8 cellular contexts compared by ENCODE assay signal in the genomic region with DNA sequence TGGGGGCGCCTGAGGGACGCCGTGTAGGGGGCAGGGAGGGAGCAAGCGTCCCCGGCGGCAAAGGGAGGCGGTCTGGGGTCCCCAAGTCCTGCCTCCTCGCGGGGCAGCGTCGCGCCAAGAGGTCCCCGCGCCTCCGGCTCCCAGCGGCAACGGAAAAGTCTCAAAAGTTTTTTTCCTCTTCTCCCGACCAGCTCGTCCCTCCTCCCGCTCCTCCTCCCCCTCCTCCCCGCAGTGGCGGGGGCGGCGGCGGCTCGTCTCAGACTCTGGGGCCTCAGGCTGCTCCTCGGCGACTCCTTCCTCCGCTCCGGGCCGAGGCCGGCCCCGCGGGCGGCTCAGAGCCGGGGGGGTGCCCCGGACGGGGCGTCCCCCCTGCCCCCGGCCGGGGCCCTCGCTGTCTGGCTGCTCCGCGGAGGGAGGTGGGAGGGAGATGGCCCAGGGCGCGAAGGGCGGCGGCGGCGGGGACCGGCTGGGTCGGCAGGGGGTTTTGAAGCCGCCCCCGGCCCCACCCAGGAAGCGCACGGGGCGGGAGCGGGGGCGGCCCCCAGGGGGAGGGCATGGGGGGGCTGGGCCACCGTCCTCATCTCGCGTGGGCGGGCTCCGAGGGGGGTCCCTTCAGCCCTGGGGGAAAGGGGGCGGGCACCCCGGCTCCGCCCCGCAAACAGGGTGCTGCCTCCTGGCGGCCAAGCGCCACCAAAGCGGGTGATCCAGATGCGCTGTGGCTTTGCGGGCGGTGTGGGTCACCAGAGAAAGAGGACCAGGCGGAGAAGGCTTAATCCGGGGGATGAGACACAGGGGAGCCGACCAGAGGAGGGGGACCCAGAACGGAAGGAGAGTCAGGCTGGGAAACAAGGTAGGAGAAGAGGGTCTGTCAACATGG. TPM values are rescaled to one million over a fixed set of nuclear protein-coding genes. Genes with fewer than 3 reads are reported as not detected.
DNase-seq lines count a peak whose midpoint lies in the region; ATAC-seq, FAIRE-seq and TF ChIP-seq lines count a peak whose summit lies in the region.

A gene (minus strand): TSS at position 457 of the 877 bp plus-strand sequence. CDS start 878 bp downstream, outside the sequence.

- ATAC-seq in HG03025 (IDR thresholded peaks at IDR 0.05; ENCODE audit: low FRiP score, unreplicated experiment): peak; percentile 40

- H3K27me3 ChIP-seq in H1 (replicated peaks in 1 of 4; ENCODE audit: control insufficient read depth in 3 of 4, extremely low read depth in 1 of 4, insufficient read depth in 3 of 4, low read length in 3 of 4) (peaks cover 10 to 36% (median 28%) of the 10 kb centered on the region in 4 experiments), mesendoderm (ENCODE audit: insufficient read depth, low read length, poor library complexity) (no peaks in the 10 kb centered on the region)

- peak within 1 kb of the TSS; percentile 71 for H3K18ac ChIP-seq in H1 (ENCODE audit: extremely low read depth, low read length)
- H3K18ac ChIP-seq in mesendoderm (ENCODE audit: low read length): peak within 1 kb of the TSS; percentile 91

- H3K9ac ChIP-seq in H1 (replicated peaks in 1 of 4; ENCODE audit: extremely low read depth in 1 of 4, low read depth in 3 of 4, low read length in 3 of 4) (peak within 1 kb of the TSS in 1 of 4 experiments; percentile 25; a peak in 1 of 7 replicates), mesendoderm (ENCODE audit: low read length) (peak within 1 kb of the TSS; percentile 95)

- CTCF ChIA-PET in H1 (lab: Charles Lee; ENCODE audit: partially characterized antibody): interaction anchor here (1.0 to 8.0 kb wide), 11 partner anchors 11 to 195 kb away, joined by 3 to 37 read pairs (median 5); a partner anchor contains a TSS

- H3K56ac ChIP-seq in H1 (replicated peaks; ENCODE audit: insufficient read length, low read depth, low read length) (no peak within 1 kb of the TSS), mesendoderm (ENCODE audit: low read length) (peak within 1 kb of the TSS; percentile 97)

- POLR2A ChIA-PET in H1 (lab: Charles Lee; ENCODE audit: partially characterized antibody): interaction anchor here (0.6 to 5.4 kb wide), 8 partner anchors 10 to 587 kb away, joined by 3 to 29 read pairs (median 4); a partner anchor contains a TSS

- H4K91ac ChIP-seq in H1 (replicated peaks; ENCODE audit: insufficient read length, low read length): peak within 1 kb of the TSS; percentile 64

- H3K79me2 ChIP-seq in H1 (ENCODE audit: control insufficient read depth in 1 of 2, insufficient read depth in 2 of 2, low read length in 2 of 2): no peaks in the 10 kb centered on the region
- H3K79me2 ChIP-seq in mesendoderm (ENCODE audit: control insufficient read depth, insufficient read depth, low read length): peaks cover 26% of the 10 kb centered on the region

- DNase-seq in GM18507 (ENCODE audit: extremely low spot score, insufficient read length, low read depth) (peak; percentile 96), NOMO-1 treated with DMSO at 0.1 percent for 48 hours (lab: John Stamatoyannopoulos, UW; ENCODE audit: unreplicated experiment) (peak; percentile 75), H1 (ENCODE audit: low read depth in 1 of 2, low spot score in 2 of 2) (peak in 1 of 2 experiments; percentile 86), mesendoderm (peak; percentile 85), COR-L47 (lab: John Stamatoyannopoulos, UW) (no peak)
- peak; percentile 92 to 93 for DNase-seq in activated CD8-positive, alpha-beta memory T cell treated with anti-CD3 and anti-CD28 coated beads for 4 hours (ENCODE audit: low read depth in 2 of 2)
- DNase-seq in stimulated activated CD8-positive, alpha-beta memory T cell treated with anti-CD3 and anti-CD28 coated beads, Interleukin-12 subunit alpha, Interleukin-12 subunit beta, amount 100 ng/mL, for 24 hours (ENCODE audit: extremely low read depth): peak; percentile 83

- no peak within 1 kb of the TSS for H2BK20ac ChIP-seq in H1 (ENCODE audit: low read length)

- H3K4me1 ChIP-seq in H1 (replicated peaks in 1 of 4; ENCODE audit: control insufficient read depth in 3 of 4, insufficient read depth in 4 of 4, low read length in 3 of 4) (peaks cover 0 to 14% (median 4%) of the 10 kb centered on the region in 4 experiments; a peak in 5 of 7 replicates), mesendoderm (ENCODE audit: control insufficient read depth, low read depth, low read length) (no peaks in the 10 kb centered on the region)

- no peak for TF ChIP-seq EP300 in H1 (IDR thresholded peaks at IDR 0.05; ENCODE audit: borderline replicate concordance in 1 of 2, low read depth in 2 of 2, low read length in 2 of 2)

- H3K79me1 ChIP-seq in H1 (ENCODE audit: low read depth, low read length) (no peaks in the 10 kb centered on the region; the same call in 1 of the 2 replicates), mesendoderm (ENCODE audit: low read length) (peaks cover 10% of the 10 kb centered on the region)

- no peaks in the 10 kb centered on the region for H3K9me3 ChIP-seq in H1 (ENCODE audit: insufficient read depth in 2 of 2, low read depth in 1 of 2, low read length in 1 of 2)

- H4K5ac ChIP-seq in H1 (ENCODE audit: insufficient read length, low read depth, low read length): no peak within 1 kb of the TSS
- H4K5ac ChIP-seq in mesendoderm (ENCODE audit: low read length): no peak within 1 kb of the TSS

- H2AK5ac ChIP-seq in H1 (ENCODE audit: low read depth, low read length): 0 out of 2 replicates have a peak within 1 kb of the TSS, but pooled peaks have one; percentile 20
- H2AK5ac ChIP-seq in mesendoderm (ENCODE audit: low read length): peak within 1 kb of the TSS; percentile 73

- peaks cover 27% of the 10 kb centered on the region for H3K23me2 ChIP-seq in H1 (ENCODE audit: low read depth, low read length)

- H2BK15ac ChIP-seq in H1 (ENCODE audit: low read length) (peak within 1 kb of the TSS; percentile 81; the same call in 1 of the 2 replicates), mesendoderm (replicated peaks; ENCODE audit: low read depth) (no peak within 1 kb of the TSS)

- H3K36me3 ChIP-seq in H1 (ENCODE audit: control insufficient read depth in 2 of 4, insufficient read depth in 4 of 4, low read length in 3 of 4): no peaks in the 10 kb centered on the region
- H3K36me3 ChIP-seq in mesendoderm (ENCODE audit: control insufficient read depth, insufficient read depth, low read length): no peaks in the 10 kb centered on the region

- peaks cover 0 to 7% of the 10 kb centered on the region in 2 experiments for H4K20me1 ChIP-seq in H1 (replicated peaks in 1 of 2; ENCODE audit: control insufficient read depth in 1 of 2, insufficient read depth in 2 of 2, low read length in 2 of 2)

- TF ChIP-seq POLR2A in H1 (IDR thresholded peaks at IDR 0.05; ENCODE audit: control extremely low read depth in 1 of 2, low read depth in 2 of 2, low read length in 2 of 2): no peak

- H2BK5ac ChIP-seq in H1 (ENCODE audit: low read depth, low read length) (peak within 1 kb of the TSS; percentile 85; the same call in 1 of the 2 replicates), mesendoderm (ENCODE audit: low read length) (peak within 1 kb of the TSS; percentile 53)

- H3K14ac ChIP-seq in H1 (ENCODE audit: insufficient read length): no peak within 1 kb of the TSS

- H2BK120ac ChIP-seq in H1 (replicated peaks; ENCODE audit: low read depth, low read length) (no peak within 1 kb of the TSS), mesendoderm (ENCODE audit: low read depth, low read length) (peak within 1 kb of the TSS; percentile 37)

- peak; percentile 29 to 55; a peak in 3 of 4 replicates for TF ChIP-seq RAD21 in H1 (IDR thresholded peaks at IDR 0.05 in 1 of 2, conservative IDR thresholded peaks at IDR 0.05 in 1 of 2; ENCODE audit: low read depth in 2 of 2, low read length in 2 of 2)

- H3K4ac ChIP-seq in H1 (replicated peaks; ENCODE audit: insufficient read length, low read depth, low read length) (peak within 1 kb of the TSS; percentile 47), mesendoderm (ENCODE audit: low read depth, low read length) (peak within 1 kb of the TSS; percentile 93)

- peak within 1 kb of the TSS; percentile 47; the same call in 1 of the 2 replicates for H2AFZ ChIP-seq in H1 (ENCODE audit: low read length)

- FAIRE-seq in GM18507 (lab: Jason Lieb, UNC) (peak; percentile 89), H1 (lab: Jason Lieb, UNC) (no peak)

- H3K23ac ChIP-seq in H1 (ENCODE audit: insufficient read length) (no peak within 1 kb of the TSS), mesendoderm (ENCODE audit: low read length) (peak within 1 kb of the TSS; percentile 99)

- H3K27ac ChIP-seq in H1 (ENCODE audit: low read depth, low read length) (no peak within 1 kb of the TSS), mesendoderm (ENCODE audit: low read depth, low read length) (peak within 1 kb of the TSS; percentile 82)

- TF ChIP-seq CTCF in H1 (IDR thresholded peaks at IDR 0.05; ENCODE audit: control extremely low read depth in 1 of 3, insufficient read depth in 1 of 3, low read depth in 1 of 3, low read length in 3 of 3): peak; percentile 85 to 89 (median 86)

- H4K8ac ChIP-seq in H1 (ENCODE audit: extremely low read depth, insufficient read depth, low read length) (peak within 1 kb of the TSS; percentile 81), mesendoderm (ENCODE audit: low read depth, low read length) (no peak within 1 kb of the TSS)

- peak within 1 kb of the TSS; percentile 29; the same call in 1 of the 2 replicates for H2BK12ac ChIP-seq in H1 (ENCODE audit: low read depth, low read length)

- 5% methylated on average over 16 of the region's 78 CpGs; no CpG with 5 or more reads in 1 of the 2 experiments for whole genome bisulfite sequencing in H1 (ENCODE audit: extremely low coverage in 1 of 2, insufficient coverage in 1 of 2, insufficient read length in 1 of 2, insufficient replicate concordance in 2 of 2, low coverage in 1 of 2, low lambda C conversion rate in 2 of 2, missing lambda C conversion rate in 1 of 2), 2 experiments
- WGBS in mesendoderm (ENCODE audit: extremely low coverage, insufficient coverage, low lambda C conversion rate): no CpG with 5 or more reads among the region's 78 CpGs

- H3K4me2 ChIP-seq in H1 (ENCODE audit: insufficient read depth in 1 of 2, low read depth in 2 of 2, low read length in 2 of 2) (peak within 1 kb of the TSS; percentile 88 to 92), mesendoderm (ENCODE audit: low read length) (peak within 1 kb of the TSS; percentile 84)

- peak within 1 kb of the TSS; percentile 52 to 75 (median 70) for H3K4me3 ChIP-seq in H1 (ENCODE audit: extremely low read depth in 1 of 4, insufficient read depth in 2 of 4, low read depth in 3 of 4, low read length in 4 of 4)
- H3K4me3 ChIP-seq in mesendoderm (ENCODE audit: low read length): peak within 1 kb of the TSS; percentile 96

TF ChIP-seq in H1, 55 proteins besides CTCF, POLR2A, EP300 and RAD21 (continues in another document):
- no peak for TF ChIP-seq CHD2 (IDR thresholded peaks at IDR 0.05; ENCODE audit: low read length)

RNA-seq across cellular contexts. Expression of the gene that starts here (rescaled TPM):
- total RNA-seq in H1 (2021; fragmentation: NEBNext Ultra II Directional; extraction: Animal tissue kit (Norgen Biotek cat#: 25700)): 10.6 and 12.2 TPM in 2 replicates
- 1.7 and 6.5 TPM in 2 replicates for polyA plus RNA-seq in H1 (2011; rRNA removed)
- polyA plus RNA-seq in H1 (2011; cell fraction: cytosol; rRNA removed): 2.0 TPM
- polyA plus RNA-seq in H1 (2011; cell fraction: nucleus; rRNA removed): 3.0 TPM
- 7.1 to 8.5 TPM (median 7.4 TPM) in 4 replicates for polyA plus RNA-seq in H1 (2012, experiment 1 of 2)
- 7.1 TPM for polyA plus RNA-seq in H1 (2012, experiment 2 of 2)
- polyA plus RNA-seq in H1 (2013, experiment 1 of 2): 12.1 TPM
- polyA plus RNA-seq in H1 (2013, experiment 2 of 2): 12.7 TPM
- polyA minus RNA-seq in H1 (2011; rRNA and poly(A)+ RNA removed): 0.88 and 5.4 TPM in 2 replicates
- polyA minus RNA-seq in H1 (2011; cell fraction: cytosol; rRNA and poly(A)+ RNA removed): 8.4 TPM
- polyA minus RNA-seq in H1 (2011; cell fraction: nucleus; rRNA and poly(A)+ RNA removed): 2.1 TPM
- 36.8 TPM for polyA plus RNA-seq in mesendoderm (2013, experiment 1 of 2)
- 35.2 TPM for polyA plus RNA-seq in mesendoderm (2013, experiment 2 of 2)
